In genomic region chr16:11668590-11669379, GRCh38 we compare ENCODE assay signal across 8 cellular contexts. TPM values are rescaled to one million over a fixed set of nuclear protein-coding genes. Genes with fewer than 3 reads are reported as not detected.
DNase-seq lines count a peak whose midpoint lies in the region; ATAC-seq and TF ChIP-seq lines count a peak whose summit lies in the region.

No MANE protein-coding gene starts in this region.

- H2AFZ ChIP-seq in DND-41 (ENCODE audit: low read depth, low read length), result no peak overlapping the region

- H3K27me3 ChIP-seq in DND-41 (ENCODE audit: insufficient read depth, low read length, poor library complexity) (no peaks in the 10 kb centered on the region), Panc1 (ENCODE audit: control insufficient read depth, insufficient read depth, low read length) (no peaks in the 10 kb centered on the region), colonic mucosa (no peaks in the 10 kb centered on the region), mucosa of rectum (ENCODE audit: control insufficient read depth in 2 of 2, insufficient read depth in 2 of 2, low read length in 2 of 2) (no peaks in the 10 kb centered on the region)

- intact Hi-C loops in Panc1 (cut with micrococcal nuclease; ENCODE audit: unreplicated experiment) (no loop called here), colonic mucosa (cut with DNase I) (no loop called here)

- peaks cover 76% of the 10 kb centered on the region for H3K4me1 ChIP-seq in DND-41 (ENCODE audit: insufficient read depth, low read length)
- H3K4me1 ChIP-seq in Panc1 (ENCODE audit: control insufficient read depth, insufficient read depth, low read length), result peaks cover 6% of the 10 kb centered on the region
- H3K4me1 ChIP-seq in colonic mucosa, result no peaks in the 10 kb centered on the region
- peaks cover 24% of the 10 kb centered on the region in 2 donors for H3K4me1 ChIP-seq in mucosa of rectum (ENCODE audit: control insufficient read depth in 2 of 2, insufficient read depth in 2 of 2, low read length in 2 of 2)

- H3K4me3 ChIP-seq in DND-41 (ENCODE audit: low read depth in 1 of 2, low read length in 2 of 2) (peak overlapping the region; percentile 59 to 76), Panc1 (ENCODE audit: low read depth in 2 of 2, low read length in 2 of 2) (peak overlapping the region; percentile 55 to 62), colonic mucosa (peak overlapping the region; percentile 64), mucosa of rectum (ENCODE audit: low read length in 2 of 2) (peak overlapping the region; percentile 60 to 70)

- in situ Hi-C loops in Panc1 (cut with HindIII; ENCODE audit: low pct_unique_long_range_greater_than_20kb, low sequenced_read_pairs), result no loop called here

- H3K4me2 ChIP-seq in DND-41 (ENCODE audit: insufficient read depth, low read length), result peak overlapping the region; percentile 94

- ATAC-seq in DND-41 (ENCODE audit: insufficient read depth, low read depth), result no peak
- no peak for ATAC-seq in Panc1
- no peak for ATAC-seq in HG02571 (IDR thresholded peaks at IDR 0.05; ENCODE audit: unreplicated experiment)
- no peak for ATAC-seq in HG02884 (IDR thresholded peaks at IDR 0.05; ENCODE audit: unreplicated experiment)

- peaks cover 49% of the 10 kb centered on the region for H4K20me1 ChIP-seq in DND-41 (ENCODE audit: insufficient read depth, low read length)

- H3K27ac ChIP-seq in DND-41 (ENCODE audit: low read length), result peak overlapping the region; percentile 40; the same call in 1 of the 2 replicates
- H3K27ac ChIP-seq in Panc1 (ENCODE audit: low read length), result peak overlapping the region; percentile 51; the same call in 1 of the 2 replicates
- H3K27ac ChIP-seq in colonic mucosa, result peak overlapping the region; percentile 14
- H3K27ac ChIP-seq in mucosa of rectum (ENCODE audit: low read depth in 2 of 2, low read length in 2 of 2), result peak overlapping the region; percentile 25 to 49

- POLR2A ChIA-PET in Panc1 (lab: Charles Lee), result no interaction called here

- H3K9ac ChIP-seq in DND-41 (ENCODE audit: low read depth, low read length) (peak overlapping the region; percentile 75), colonic mucosa (ENCODE audit: low read depth in 2 of 2, low read length in 2 of 2) (peak overlapping the region; percentile 61 to 79), mucosa of rectum (ENCODE audit: low read depth in 1 of 2, low read length in 2 of 2) (peak overlapping the region; percentile 63 to 65)

- H3K9me3 ChIP-seq in DND-41 (ENCODE audit: insufficient read depth, low read length, severe bottlenecking), result no peaks in the 10 kb centered on the region
- H3K9me3 ChIP-seq in Panc1 (ENCODE audit: control insufficient read depth, insufficient read depth, low read depth, low read length), result no peaks in the 10 kb centered on the region
- H3K9me3 ChIP-seq in colonic mucosa, result no peaks in the 10 kb centered on the region
- no peaks in the 10 kb centered on the region for H3K9me3 ChIP-seq in mucosa of rectum (ENCODE audit: control insufficient read depth in 2 of 2, low read length in 2 of 2)

- H3K79me2 ChIP-seq in DND-41 (ENCODE audit: insufficient read depth, low read length), result peaks cover 50% of the 10 kb centered on the region

- DNase-seq in DND-41 (no peak), Panc1 (ENCODE audit: low read depth, low spot score) (no peak), colonic mucosa (no peak), DMS79 treated with DMSO at 0.1 percent for 48 hours (lab: John Stamatoyannopoulos, UW) (no peak), midbrain (lab: John Stamatoyannopoulos, UW) (no peak)

- H3K36me3 ChIP-seq in DND-41 (ENCODE audit: insufficient read depth, low read length), result peaks cover 4% of the 10 kb centered on the region; the same call in 1 of the 2 replicates
- no peaks in the 10 kb centered on the region; the same call in 1 of the 2 replicates for H3K36me3 ChIP-seq in Panc1 (ENCODE audit: control insufficient read depth, insufficient read depth, low read length)
- H3K36me3 ChIP-seq in colonic mucosa, result no peaks in the 10 kb centered on the region
- no peaks in the 10 kb centered on the region for H3K36me3 ChIP-seq in mucosa of rectum (ENCODE audit: control insufficient read depth in 2 of 2, insufficient read depth in 2 of 2, low read length in 2 of 2)

- TF ChIP-seq CTCF in DND-41 (IDR thresholded peaks at IDR 0.05; ENCODE audit: borderline replicate concordance, extremely low read depth, low read length, poor library complexity, severe bottlenecking) (no peak), Panc1 (IDR thresholded peaks at IDR 0.05) (no peak), colonic mucosa (IDR thresholded peaks at IDR 0.05) (no peak)

- BruUV-seq in Panc1 (replicated peaks; lab: Mats Ljungman, UMichigan), result no TSS peak

- CTCF ChIA-PET in Panc1 (lab: Charles Lee), result no interaction called here

RNA-seq across cellular contexts. Expression of gene SNN, which starts 0.5 kb away (rescaled TPM):
- total RNA-seq in Panc1 (2021; ENCODE audit: unreplicated experiment) (15.6 TPM), colonic mucosa (1 to 10 TPM; 2.4 to 5.6 TPM)
- polyA plus RNA-seq in Panc1 (2012; ENCODE audit: insufficient read length), result 16.8 TPM
